31 cellular contexts compared by ENCODE assay signal in the genomic region with DNA sequence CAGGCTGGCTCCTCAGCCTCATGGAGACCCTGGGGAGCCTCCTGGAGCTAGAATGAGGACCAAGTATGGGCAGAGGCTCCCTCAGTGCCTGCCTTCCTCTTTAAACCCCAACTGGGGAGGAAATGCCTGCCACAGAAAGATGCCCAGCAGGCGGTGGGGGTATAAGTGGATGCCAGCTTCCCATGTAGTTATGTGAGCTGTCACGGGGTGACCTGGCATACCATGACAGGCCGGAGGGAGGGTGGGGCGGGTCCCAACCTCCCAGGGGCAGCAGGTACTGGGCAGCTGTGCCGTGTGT. TPM values are rescaled to one million over a fixed set of nuclear protein-coding genes. Genes with fewer than 3 reads are reported as not detected.
"Had no signal": no experiment of that assay in that cellular context is flagged by ENCODE, and none has a peak within 500 bp of the region (broad histone marks: within the 10 kb centered on the region; RNA-seq: fewer than 3 reads in every experiment).

No MANE protein-coding gene starts in this region.

- H3K9me3 ChIP-seq: gastrocnemius medialis, mucosa of descending colon, right lobe of liver, suprapubic skin, transverse colon, upper lobe of right lung, uterus had no signal

- H3K4me1 ChIP-seq: right lobe of liver, suprapubic skin, upper lobe of right lung, uterus had no signal

- H2AFZ ChIP-seq: hepatocyte, neural progenitor cell had no signal

- H3K9me3 Mint-ChIP-seq: dendritic cell treated with granulocyte-macrophage colony-stimulating factor and Interleukin-4, amounts not matched to agents 40 ng/mL and 50 ng/mL, for 4 days; endodermal cell; memory B cell; mesothelial cell of epicardium; naive B cell; natural killer cell treated with Interleukin-12 subunit alpha and Interleukin-12 subunit beta and Interleukin-15 and Interleukin-18, amount 100 ng/mL, for 72 hours; neural progenitor cell had no signal

- H3K36me3 Mint-ChIP-seq: memory B cell; mesothelial cell of epicardium; naive B cell; natural killer cell treated with Interleukin-12 subunit alpha and Interleukin-12 subunit beta and Interleukin-15 and Interleukin-18, amount 100 ng/mL, for 72 hours; neural progenitor cell had no signal

- H3K4me3 ChIP-seq: gastrocnemius medialis, hepatocyte, lung, mucosa of descending colon, neural progenitor cell, right lobe of liver, suprapubic skin, transverse colon, upper lobe of right lung, uterus had no signal

- H3K27ac Mint-ChIP-seq: dendritic cell treated with granulocyte-macrophage colony-stimulating factor and Interleukin-4, amounts not matched to agents 40 ng/mL and 50 ng/mL, for 4 days; endodermal cell; memory B cell; mesothelial cell of epicardium; naive B cell; neural progenitor cell; stimulated activated naive CD8-positive, alpha-beta T cell treated with anti-CD3 and anti-CD28 coated beads, Interleukin-15, amount 100 ng/mL, for 72 hours had no signal

- H3K36me3 ChIP-seq: gastrocnemius medialis, neural progenitor cell, right lobe of liver, suprapubic skin, transverse colon, upper lobe of right lung, uterus had no signal

- H3K4me2 ChIP-seq: hepatocyte, neural progenitor cell had no signal

- H3K27ac ChIP-seq: epithelial cell of prostate, hepatocyte, neural progenitor cell, right lobe of liver, suprapubic skin, transverse colon, upper lobe of right lung, uterus had no signal

- H3K4me3 Mint-ChIP-seq: dendritic cell treated with granulocyte-macrophage colony-stimulating factor and Interleukin-4, amounts not matched to agents 40 ng/mL and 50 ng/mL, for 4 days; endodermal cell; memory B cell; mesothelial cell of epicardium; natural killer cell treated with Interleukin-12 subunit alpha and Interleukin-12 subunit beta and Interleukin-15 and Interleukin-18, amount 100 ng/mL, for 72 hours; neural progenitor cell; stimulated activated naive CD8-positive, alpha-beta T cell treated with anti-CD3 and anti-CD28 coated beads, Interleukin-15, amount 100 ng/mL, for 72 hours had no signal

- H3K4me1 Mint-ChIP-seq: memory B cell; stimulated activated naive CD8-positive, alpha-beta T cell treated with anti-CD3 and anti-CD28 coated beads, Interleukin-15, amount 100 ng/mL, for 72 hours had no signal

- ATAC-seq: esophagus mucosa; left lobe of liver; natural killer cell treated with Interleukin-12 subunit alpha and Interleukin-12 subunit beta and Interleukin-15 and Interleukin-18, amount 100 ng/mL, for 72 hours; right lobe of liver; stimulated activated naive CD8-positive, alpha-beta T cell treated with anti-CD3 and anti-CD28 coated beads, Interleukin-15, amount 100 ng/mL, for 72 hours; upper lobe of right lung had no signal

- DNase-seq: effector CD8-positive, alpha-beta T cell; endodermal cell; foreskin fibroblast; head of caudate nucleus; kidney; mucosa of descending colon; naive B cell; nucleus accumbens; retina; right lobe of liver; small intestine; stimulated activated CD4-positive, alpha-beta T cell treated with anti-CD3 and anti-CD28 coated beads, Interleukin-1b, Interleukin-23, amount 100 ng/mL, for 48 hours; stimulated activated CD4-positive, alpha-beta T cell treated with anti-CD3 and anti-CD28 coated beads, Interleukin-4, amount 100 ng/mL, for 1 hour; stimulated activated CD8-positive, alpha-beta memory T cell treated with anti-CD3 and anti-CD28 coated beads, Interleukin-4, amount 100 ng/mL, for 48 hours; stimulated activated naive CD4-positive, alpha-beta T cell; stimulated activated naive CD8-positive, alpha-beta T cell treated with anti-CD3 and anti-CD28 coated beads, Interleukin-15, amount 100 ng/mL, for 72 hours; transverse colon; upper lobe of right lung; uterus had no signal

- H3K27me3 ChIP-seq: gastrocnemius medialis, hepatocyte, neural progenitor cell, right lobe of liver, transverse colon, upper lobe of right lung, uterus had no signal

- H3K9ac ChIP-seq: neural progenitor cell had no signal

RNA-seq across cellular contexts. Expression of gene COL13A1, which starts 35.0 kb away (rescaled TPM):
- total RNA-seq: natural killer cell treated with Interleukin-12 subunit alpha and Interleukin-12 subunit beta and Interleukin-15 and Interleukin-18, amount 100 ng/mL, for 72 hours had no signal
